Comparison of ENCODE assay signal across 1 cellular context in the genomic region with DNA sequence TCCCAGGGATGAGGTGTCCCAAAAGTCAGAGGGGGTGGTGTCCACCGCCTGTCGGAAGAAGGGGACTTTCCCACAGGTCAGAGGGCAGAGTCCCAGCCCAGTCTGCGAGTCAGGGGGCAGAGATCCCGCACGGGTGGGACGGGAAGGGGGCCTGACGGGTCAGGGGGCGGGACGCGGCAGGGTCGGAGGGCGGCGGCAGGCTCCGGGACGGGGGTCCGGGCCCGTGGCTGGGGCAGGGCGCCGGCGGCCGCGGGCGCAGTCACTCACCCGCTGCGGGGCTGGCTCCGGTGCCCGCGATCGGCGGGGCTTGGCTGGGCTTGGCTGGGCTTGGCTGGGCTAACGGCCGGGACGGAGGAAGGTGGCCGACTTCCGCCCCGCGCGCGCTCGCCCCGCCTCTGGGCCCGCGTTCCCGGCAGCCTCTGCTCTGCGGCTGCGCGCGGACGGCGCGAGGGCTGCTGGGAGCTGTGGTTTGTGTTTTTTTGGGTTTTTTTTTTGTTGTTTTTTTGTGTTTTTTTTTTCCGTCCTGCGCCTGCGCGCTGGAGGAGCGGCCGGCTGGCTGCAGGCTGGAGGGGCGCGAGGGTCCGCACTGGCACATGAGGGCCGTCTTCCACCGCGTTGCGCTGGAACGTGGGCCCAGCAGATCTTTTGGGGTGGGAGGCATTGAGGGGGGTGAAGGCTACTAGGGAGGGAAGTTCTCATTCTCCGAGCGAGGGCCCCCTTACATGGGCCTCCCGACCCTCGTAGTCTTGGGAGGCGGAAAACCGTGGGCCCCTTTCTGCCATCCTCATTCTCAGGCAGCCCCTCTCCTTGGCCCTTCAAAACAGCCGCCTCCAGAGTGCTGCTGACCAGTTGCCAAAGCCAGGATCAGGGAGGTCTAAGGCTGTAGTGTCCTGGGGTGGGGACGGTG.
TF ChIP-seq lines count a peak whose summit lies in the region.

Gene CANT1, minus strand, starts transcription at position 368 of the 907 bp plus-strand sequence. CDS start 12,142 bp downstream, outside the sequence.

TF ChIP-seq in HepG2, 621 proteins besides CTCF, POLR2A, EP300 and RAD21 (continues in another document):
- TF ChIP-seq ISL2 (CRISPR knock-in tag; IDR thresholded peaks at IDR 0.05), result peak; percentile 31; the same call in 1 of the 2 replicates
- TF ChIP-seq HNRNPLL (IDR thresholded peaks at IDR 0.05; ENCODE audit: low read depth, low read length, poor library complexity, severe bottlenecking), result peak; percentile 58
- TF ChIP-seq PATZ1 (CRISPR knock-in tag; IDR thresholded peaks at IDR 0.05), result peak; percentile 56; the same call in 1 of the 2 replicates
- TF ChIP-seq, protein P1, sequence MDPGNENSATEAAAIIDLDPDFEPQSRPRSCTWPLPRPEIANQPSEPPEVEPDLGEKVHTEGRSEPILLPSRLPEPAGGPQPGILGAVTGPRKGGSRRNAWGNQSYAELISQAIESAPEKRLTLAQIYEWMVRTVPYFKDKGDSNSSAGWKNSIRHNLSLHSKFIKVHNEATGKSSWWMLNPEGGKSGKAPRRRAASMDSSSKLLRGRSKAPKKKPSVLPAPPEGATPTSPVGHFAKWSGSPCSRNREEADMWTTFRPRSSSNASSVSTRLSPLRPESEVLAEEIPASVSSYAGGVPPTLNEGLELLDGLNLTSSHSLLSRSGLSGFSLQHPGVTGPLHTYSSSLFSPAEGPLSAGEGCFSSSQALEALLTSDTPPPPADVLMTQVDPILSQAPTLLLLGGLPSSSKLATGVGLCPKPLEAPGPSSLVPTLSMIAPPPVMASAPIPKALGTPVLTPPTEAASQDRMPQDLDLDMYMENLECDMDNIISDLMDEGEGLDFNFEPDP (CRISPR knock-in tag; conservative IDR thresholded peaks at IDR 0.05), result no peak
- TF ChIP-seq NCOA1 (CRISPR knock-in tag; IDR thresholded peaks at IDR 0.05), result no peak
- TF ChIP-seq, protein P2, sequence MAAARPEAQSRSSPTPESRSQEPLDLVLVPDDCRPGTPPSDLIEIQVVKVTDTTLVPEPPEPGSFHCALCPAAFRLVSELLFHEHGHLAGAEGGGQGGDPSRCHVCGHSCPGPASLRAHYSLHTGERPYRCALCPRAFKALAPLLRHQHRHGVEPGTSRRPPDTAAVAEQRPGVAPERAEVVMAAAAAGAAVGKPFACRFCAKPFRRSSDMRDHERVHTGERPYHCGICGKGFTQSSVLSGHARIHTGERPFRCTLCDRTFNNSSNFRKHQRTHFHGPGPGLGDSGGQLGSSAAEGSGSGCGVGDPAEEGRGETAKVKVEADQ (CRISPR knock-in tag; IDR thresholded peaks at IDR 0.05; ENCODE audit: borderline replicate concordance), result peak; percentile 28
- TF ChIP-seq ZNF570 (CRISPR knock-in tag; IDR thresholded peaks at IDR 0.05; ENCODE audit: borderline replicate concordance), result no peak
- TF ChIP-seq FUBP1 (CRISPR knock-in tag; IDR thresholded peaks at IDR 0.05; ENCODE audit: borderline replicate concordance), result no peak
- TF ChIP-seq FOXK2 (IDR thresholded peaks at IDR 0.05), result peak; percentile 47; the same call in 1 of the 2 replicates
- TF ChIP-seq, protein P3, sequence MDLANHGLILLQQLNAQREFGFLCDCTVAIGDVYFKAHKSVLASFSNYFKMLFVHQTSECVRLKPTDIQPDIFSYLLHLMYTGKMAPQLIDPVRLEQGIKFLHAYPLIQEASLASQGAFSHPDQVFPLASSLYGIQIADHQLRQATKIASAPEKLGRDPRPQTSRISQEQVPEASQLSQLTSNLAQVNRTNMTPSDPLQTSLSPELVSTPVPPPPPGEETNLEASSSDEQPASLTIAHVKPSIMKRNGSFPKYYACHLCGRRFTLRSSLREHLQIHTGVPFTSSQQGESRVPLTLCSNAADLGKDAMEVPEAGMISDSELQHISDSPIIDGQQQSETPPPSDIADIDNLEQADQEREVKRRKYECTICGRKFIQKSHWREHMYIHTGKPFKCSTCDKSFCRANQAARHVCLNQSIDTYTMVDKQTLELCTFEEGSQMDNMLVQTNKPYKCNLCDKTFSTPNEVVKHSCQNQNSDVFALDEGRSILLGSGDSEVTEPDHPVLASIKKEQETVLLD (CRISPR knock-in tag; IDR thresholded peaks at IDR 0.05; ENCODE audit: low read depth), result peak; percentile 68; the same call in 1 of the 2 replicates
- no peak for TF ChIP-seq USF2 (IDR thresholded peaks at IDR 0.05; ENCODE audit: low read depth, low read length)
- no peak; the same call in 1 of the 2 replicates for TF ChIP-seq USF2 (CRISPR knock-in tag; IDR thresholded peaks at IDR 0.05; ENCODE audit: borderline replicate concordance)
- no peak for TF ChIP-seq REL (CRISPR knock-in tag; conservative IDR thresholded peaks at IDR 0.05)
- TF ChIP-seq KLF12 (CRISPR knock-in tag; IDR thresholded peaks at IDR 0.05; ENCODE audit: borderline replicate concordance), result no peak; the same call in 1 of the 2 replicates
- TF ChIP-seq PAX8 (CRISPR knock-in tag; IDR thresholded peaks at IDR 0.05; ENCODE audit: borderline replicate concordance), result no peak
- TF ChIP-seq NR2F2 (IDR thresholded peaks at IDR 0.05; ENCODE audit: borderline replicate concordance, low read depth), result 0 out of 2 replicates have a peak, but pooled peaks have one; percentile 32
- TF ChIP-seq AKAP8 (CRISPR knock-in tag; IDR thresholded peaks at IDR 0.05), result no peak; the same call in 1 of the 2 replicates
- TF ChIP-seq AGO2 (optimal IDR thresholded peaks at IDR 0.05; ENCODE audit: low read depth, low read length), result no peak
- TF ChIP-seq SMAD9 (CRISPR knock-in tag; IDR thresholded peaks at IDR 0.05), result no peak
- peak; percentile 59; the same call in 1 of the 2 replicates for TF ChIP-seq ZNF510 (CRISPR knock-in tag; IDR thresholded peaks at IDR 0.05; ENCODE audit: low read depth)
- TF ChIP-seq ZNF792 (CRISPR knock-in tag; IDR thresholded peaks at IDR 0.05), result no peak; the same call in 1 of the 2 replicates
- TF ChIP-seq CREB3 (CRISPR knock-in tag; IDR thresholded peaks at IDR 0.05), result no peak
- no peak for TF ChIP-seq PBX3 (CRISPR knock-in tag; IDR thresholded peaks at IDR 0.05; ENCODE audit: borderline replicate concordance)
- no peak for TF ChIP-seq PAF1 (CRISPR knock-in tag; IDR thresholded peaks at IDR 0.05)
- no peak for TF ChIP-seq SOX13 (IDR thresholded peaks at IDR 0.05)
- TF ChIP-seq SOX13 (CRISPR knock-in tag; conservative IDR thresholded peaks at IDR 0.05 in 1 of 2, IDR thresholded peaks at IDR 0.05 in 1 of 2), result peak in 1 of 2 experiments; percentile 34; a peak in 2 of 4 replicates
- no peak for TF ChIP-seq NFRKB (IDR thresholded peaks at IDR 0.05)
- TF ChIP-seq SP140L (CRISPR knock-in tag; IDR thresholded peaks at IDR 0.05; ENCODE audit: borderline replicate concordance), result no peak
- TF ChIP-seq, protein P4, sequence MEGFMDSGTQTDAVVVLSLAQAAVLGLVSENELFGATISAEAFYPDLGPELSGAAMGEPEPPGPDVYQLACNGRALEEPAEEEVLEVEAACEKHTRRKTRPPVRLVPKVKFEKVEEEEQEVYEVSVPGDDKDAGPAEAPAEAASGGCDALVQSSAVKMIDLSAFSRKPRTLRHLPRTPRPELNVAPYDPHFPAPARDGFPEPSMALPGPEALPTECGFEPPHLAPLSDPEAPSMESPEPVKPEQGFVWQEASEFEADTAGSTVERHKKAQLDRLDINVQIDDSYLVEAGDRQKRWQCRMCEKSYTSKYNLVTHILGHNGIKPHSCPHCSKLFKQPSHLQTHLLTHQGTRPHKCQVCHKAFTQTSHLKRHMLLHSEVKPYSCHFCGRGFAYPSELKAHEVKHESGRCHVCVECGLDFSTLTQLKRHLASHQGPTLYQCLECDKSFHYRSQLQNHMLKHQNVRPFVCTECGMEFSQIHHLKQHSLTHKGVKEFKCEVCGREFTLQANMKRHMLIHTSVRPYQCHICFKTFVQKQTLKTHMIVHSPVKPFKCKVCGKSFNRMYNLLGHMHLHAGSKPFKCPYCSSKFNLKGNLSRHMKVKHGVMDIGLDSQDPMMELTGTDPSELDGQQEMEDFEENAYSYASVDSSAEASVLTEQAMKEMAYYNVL (CRISPR knock-in tag; IDR thresholded peaks at IDR 0.05; ENCODE audit: borderline replicate concordance), result peak; percentile 66; the same call in 1 of the 2 replicates
- TF ChIP-seq EED (CRISPR knock-in tag; IDR thresholded peaks at IDR 0.05), result peak; percentile 71; the same call in 1 of the 2 replicates
- peak; percentile 75; the same call in 1 of the 2 replicates for TF ChIP-seq ZNF788 (CRISPR knock-in tag; IDR thresholded peaks at IDR 0.05; ENCODE audit: borderline replicate concordance)
- no peak for TF ChIP-seq ZNF841 (CRISPR knock-in tag; IDR thresholded peaks at IDR 0.05; ENCODE audit: borderline replicate concordance)
- no peak for TF ChIP-seq ZKSCAN8 (CRISPR knock-in tag; IDR thresholded peaks at IDR 0.05; ENCODE audit: borderline replicate concordance)
- TF ChIP-seq IRF2 (CRISPR knock-in tag; IDR thresholded peaks at IDR 0.05), result peak; percentile 79; the same call in 1 of the 2 replicates
- TF ChIP-seq TARDBP (CRISPR knock-in tag; IDR thresholded peaks at IDR 0.05), result peak; percentile 56; the same call in 1 of the 2 replicates
- 0 out of 2 replicates have a peak, but pooled peaks have one; percentile 35 for TF ChIP-seq BORCS8-MEF2B (CRISPR knock-in tag; IDR thresholded peaks at IDR 0.05)
